Comparison of ENCODE assay signal across 28 cellular contexts in genomic region chr11:105723269-105723668, GRCh38.
"Had no signal": no experiment of that assay in that cellular context is flagged by ENCODE, and none has a peak within 500 bp of the region (broad histone marks: within the 10 kb centered on the region; RNA-seq: fewer than 3 reads in every experiment).

No MANE protein-coding gene starts in this region.

- DNase-seq: natural killer cell; occipital lobe; ovary; posterior cingulate gyrus; psoas muscle; right cardiac atrium; spleen; stimulated activated CD4-positive, alpha-beta T cell treated with anti-CD3 and anti-CD28 coated beads, Interleukin-12 subunit alpha, Interleukin-12 subunit beta, amount 100 ng/mL, for 4 hours; stimulated activated CD4-positive, alpha-beta T cell treated with anti-CD3 and anti-CD28 coated beads, Interleukin-1b, Interleukin-23, amount 100 ng/mL, for 48 hours; stimulated activated CD4-positive, alpha-beta T cell treated with anti-CD3 and anti-CD28 coated beads, Interleukin-4, amount 100 ng/mL, for 1 hour; stimulated activated CD4-positive, alpha-beta T cell treated with anti-CD3 and anti-CD28 coated beads, Interleukin-4, amount 100 ng/mL, for 4 hours; stimulated activated CD8-positive, alpha-beta memory T cell treated with anti-CD3 and anti-CD28 coated beads, Interleukin-4, amount 100 ng/mL, for 48 hours; stimulated activated naive CD4-positive, alpha-beta T cell; stimulated activated naive CD8-positive, alpha-beta T cell treated with anti-CD3 and anti-CD28 coated beads, Interleukin-15, amount 100 ng/mL, for 72 hours; stimulated activated naive CD8-positive, alpha-beta T cell treated with anti-CD3 and anti-CD28 coated beads, Interleukin-15, Interleukin-2, amounts not matched to agents 100 U/mL and 50 U/mL, for 24 hours; substantia nigra; testis; tibial artery; transverse colon; upper lobe of right lung; uterus had no signal

- H3K4me1 ChIP-seq: neural progenitor cell, parathyroid adenoma, psoas muscle, spleen, suprapubic skin, testis, tibial artery, transverse colon, upper lobe of right lung, uterus had no signal

- H3K36me3 ChIP-seq: neural progenitor cell, ovary, spleen, suprapubic skin, tibial artery, transverse colon, upper lobe of right lung, uterus had no signal

- H3K9ac ChIP-seq: neural progenitor cell, parathyroid adenoma had no signal

- H3K27ac ChIP-seq: neural progenitor cell, ovary, parathyroid adenoma, psoas muscle, skin epidermis, spleen, suprapubic skin, testis, tibial artery, transverse colon, upper lobe of right lung, uterus had no signal

- H3K9me3 ChIP-seq: ovary, psoas muscle, suprapubic skin, testis, tibial artery, transverse colon, upper lobe of right lung, uterus had no signal

- H3K79me2 ChIP-seq: parathyroid adenoma had no signal

- H3K4me3 ChIP-seq: neural progenitor cell, ovary, psoas muscle, skin epidermis, smooth muscle cell, spleen, suprapubic skin, testis, tibial artery, transverse colon, upper lobe of right lung, uterus had no signal

- H3K4me2 ChIP-seq: neural progenitor cell, smooth muscle cell had no signal

- H3K27me3 ChIP-seq: neural progenitor cell, ovary, spleen, suprapubic skin, testis, tibial artery, transverse colon, upper lobe of right lung, uterus had no signal

- ATAC-seq: natural killer cell; psoas muscle; right cardiac atrium; sciatic nerve; stimulated activated memory B cell treated with anti-CD40 and anti-IgM and Interleukin-4, amounts not matched to agents 10 μg/mL and 1 μg/mL and 100 μg/mL, for 72 hours; stimulated activated naive CD8-positive, alpha-beta T cell treated with anti-CD3 and anti-CD28 coated beads, Interleukin-15, amount 100 ng/mL, for 72 hours; stimulated activated naive CD8-positive, alpha-beta T cell treated with anti-CD3 and anti-CD28 coated beads, Interleukin-15, Interleukin-2, amounts not matched to agents 100 U/mL and 50 U/mL, for 24 hours; upper lobe of right lung had no signal

- H2AFZ ChIP-seq: neural progenitor cell, parathyroid adenoma had no signal
